Comparison of ENCODE assay signal across 12 cellular contexts in genomic region chr2:143575340-143575739, GRCh38.
DNase-seq lines count a peak whose midpoint lies in the region; ATAC-seq and TF ChIP-seq lines count a peak whose summit lies in the region.
"Had no signal": no experiment of that assay in that cellular context is flagged by ENCODE, and none has a peak within 500 bp of the region (broad histone marks: within the 10 kb centered on the region; RNA-seq: fewer than 3 reads in every experiment).

No MANE protein-coding gene starts in this region.

- peak; percentile 51 for TF ChIP-seq CTCF in astrocyte of the spinal cord (IDR thresholded peaks at IDR 0.05; ENCODE audit: low read depth, low read length)

- in situ Hi-C loops in astrocyte of the spinal cord (cut with HindIII; ENCODE audit: low sequenced_read_pairs) = no loop called here

- no peak overlapping the region for H3K4me3 ChIP-seq in Jurkat, Clone E6-1 (ENCODE audit: low read length)
- H3K4me3 ChIP-seq in astrocyte of the spinal cord (ENCODE audit: low read depth, low read length) = no peak overlapping the region
- H3K4me3 ChIP-seq: lung had no signal

- DNase-seq in EH (ENCODE audit: low read depth) (peak; percentile 25), astrocyte of the spinal cord (ENCODE audit: low read depth, low spot score) (no peak), medulla oblongata (ENCODE audit: extremely low spot score) (peak; percentile 39), GF-D8 (lab: John Stamatoyannopoulos, UW) (no peak), retina (no peak)
- peak; percentile 8 for DNase-seq in Jurkat, Clone E6-1 (ENCODE audit: low read depth, low spot score)
- DNase-seq: KG1; stimulated activated CD4-positive, alpha-beta T cell treated with anti-CD3 and anti-CD28 coated beads, Interleukin-15, amount 100 ng/mL, for 24 hours; T-cell had no signal

- ATAC-seq in HG03460 (IDR thresholded peaks at IDR 0.05; ENCODE audit: unreplicated experiment) (no peak), GM21717 (IDR thresholded peaks at IDR 0.05; ENCODE audit: unreplicated experiment) (no peak)
- ATAC-seq: T-cell had no signal

Comparison
In these comparisons a context has a peak if more than half of its experiments do, and no peak if none do; other contexts are left out.
1. DNase-seq: peak in EH (single experiment), Jurkat, Clone E6-1 (single experiment) and medulla oblongata (single experiment); none in astrocyte of the spinal cord (single experiment), GF-D8 (single experiment) and retina (single experiment).